Comparison of ENCODE assay signal across 18 cellular contexts in the genomic region with DNA sequence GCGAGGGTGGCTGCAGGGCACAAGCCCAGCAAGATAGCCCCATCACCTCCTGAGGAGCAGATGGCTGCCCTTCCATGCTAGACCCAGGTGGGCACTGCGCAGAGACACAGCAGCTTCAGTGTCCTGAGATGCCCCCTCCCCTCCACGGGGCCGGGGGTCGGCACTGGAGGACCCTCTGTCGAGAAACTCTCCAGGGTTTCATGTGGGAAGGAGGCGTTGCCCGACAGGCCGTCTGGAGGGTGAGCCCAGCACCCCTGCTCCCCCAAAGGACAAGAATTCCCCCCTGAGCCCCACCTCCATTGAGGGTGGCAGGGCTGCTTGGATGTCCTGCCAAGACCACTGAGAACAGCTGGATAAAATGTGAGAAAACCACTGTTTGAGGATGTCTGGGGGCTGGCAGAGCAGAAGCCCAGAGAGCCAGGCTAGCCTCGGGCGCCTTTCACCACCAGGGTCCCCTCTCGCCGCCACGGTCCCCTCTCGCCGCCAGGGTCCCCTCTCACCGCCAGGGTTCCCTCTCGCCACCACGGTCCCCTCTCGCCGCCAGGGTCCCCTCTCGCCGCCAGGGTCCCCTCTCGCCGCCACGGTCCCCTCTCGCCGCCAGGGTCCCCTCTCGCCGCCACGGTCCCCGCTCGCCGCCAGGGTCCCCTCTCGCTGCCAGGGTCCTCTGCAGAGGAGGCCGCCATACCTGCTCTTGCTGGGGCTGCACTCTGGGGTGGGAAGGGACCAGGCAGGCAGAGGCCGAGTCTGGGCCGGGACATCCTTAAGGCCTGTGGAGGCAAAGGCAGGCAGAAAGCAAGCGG. TPM values are rescaled to one million over a fixed set of nuclear protein-coding genes. Genes with fewer than 3 reads are reported as not detected.
DNase-seq lines count a peak whose midpoint lies in the region; ATAC-seq and TF ChIP-seq lines count a peak whose summit lies in the region.
"Had no signal": no experiment of that assay in that cellular context is flagged by ENCODE, and none has a peak within 500 bp of the region (broad histone marks: within the 10 kb centered on the region; RNA-seq: fewer than 3 reads in every experiment).

No MANE protein-coding gene starts in this region.

- H3K27me3 Mint-ChIP-seq in type B pancreatic cell: no peaks in the 10 kb centered on the region

- ATAC-seq in Right ventricle myocardium superior (ENCODE audit: poor library complexity) (no peak), right cardiac atrium (no peak), mucosa of descending colon (no peak), GM18909 (IDR thresholded peaks at IDR 0.05; ENCODE audit: poor library complexity, unreplicated experiment) (no peak), GM18907 (IDR thresholded peaks at IDR 0.05; ENCODE audit: unreplicated experiment) (no peak)
- ATAC-seq: A549 had no signal

- TF ChIP-seq CTCF in right atrium auricular region (IDR thresholded peaks at IDR 0.05) (no peak), mucosa of descending colon (IDR thresholded peaks at IDR 0.05) (no peak), type B pancreatic cell (conservative IDR thresholded peaks at IDR 0.05) (no peak)

- H3K27me3 ChIP-seq in right atrium auricular region: no peaks in the 10 kb centered on the region
- H3K27me3 ChIP-seq in right cardiac atrium (ENCODE audit: control insufficient read depth, insufficient read depth): no peaks in the 10 kb centered on the region

- WGBS in right cardiac atrium: 94% methylated on average over 39 of the region's 39 CpGs

- DNase-seq in Right ventricle myocardium superior (peak; percentile 12), right atrium auricular region (ENCODE audit: low spot score) (no peak), right cardiac atrium (peak; percentile 12 to 50 (median 38)), mucosa of descending colon (peak in 2 of 3 donors; percentile 11 to 32), type B pancreatic cell (ENCODE audit: extremely low spot score, unreplicated experiment) (peak; percentile 60), NCI-H2196 (lab: John Stamatoyannopoulos, UW; ENCODE audit: unreplicated experiment) (no peak)
- DNase-seq: C1 segment of cervical spinal cord, DMS 273 treated with DMSO at 0.1 percent for 48 hours, GF-D8, KBM-7, NCI-H1417 treated with DMSO at 0.1 percent for 48 hours, NCI-H2029, NCI-H2171, NCI-H446 treated with DMSO at 0.1 percent for 48 hours, OCI-M1 had no signal

- H3K4me3 ChIP-seq in right atrium auricular region (no peak overlapping the region), right cardiac atrium (ENCODE audit: low read length) (no peak overlapping the region), mucosa of descending colon (no peak overlapping the region)
- H3K4me3 ChIP-seq: A549 had no signal

- peaks cover 46% of the 10 kb centered on the region for H3K36me3 ChIP-seq in right atrium auricular region
- no peaks in the 10 kb centered on the region for H3K36me3 ChIP-seq in mucosa of descending colon (ENCODE audit: low read depth)

- H3K36me3 Mint-ChIP-seq in type B pancreatic cell: peaks cover 19% of the 10 kb centered on the region

- H3K4me3 Mint-ChIP-seq in type B pancreatic cell: no peak overlapping the region

- H3K27ac Mint-ChIP-seq in type B pancreatic cell: no peak overlapping the region

- H3K9me3 ChIP-seq in right atrium auricular region (no peaks in the 10 kb centered on the region), right cardiac atrium (ENCODE audit: control insufficient read depth, low read length) (no peaks in the 10 kb centered on the region), mucosa of descending colon (no peaks in the 10 kb centered on the region)
- H3K9me3 ChIP-seq: A549 had no signal

- no peaks in the 10 kb centered on the region for H3K4me1 ChIP-seq in right atrium auricular region
- H3K4me1 ChIP-seq in right cardiac atrium (ENCODE audit: control insufficient read depth, insufficient read depth, low read length): no peaks in the 10 kb centered on the region
- no peaks in the 10 kb centered on the region for H3K4me1 ChIP-seq in mucosa of descending colon (ENCODE audit: low read depth)
- H3K4me1 ChIP-seq: A549 had no signal

- H3K27ac ChIP-seq in right atrium auricular region (no peak overlapping the region), right cardiac atrium (ENCODE audit: low read length) (no peak overlapping the region)
- H3K27ac ChIP-seq: A549 had no signal

- H3K9me3 Mint-ChIP-seq in type B pancreatic cell: no peaks in the 10 kb centered on the region

- intact Hi-C loops in Right ventricle myocardium superior (cut with DNase I) (no loop called here), right cardiac atrium (cut with DNase I) (no loop called here), mucosa of descending colon (cut with DNase I, micrococcal nuclease) (no loop called here)

- H3K4me1 Mint-ChIP-seq in type B pancreatic cell (ENCODE audit: unreplicated experiment): no peaks in the 10 kb centered on the region

RNA-seq across cellular contexts. Expression of a gene that starts 44.2 kb away (rescaled TPM):
- total RNA-seq in Right ventricle myocardium superior (6.9 TPM), right atrium auricular region (1 to 10 TPM; 2.2 to 5.3 TPM), right cardiac atrium (1 to 10 TPM; 2.3 to 5.0 (median 3.8) TPM), mucosa of descending colon (10 to 100 TPM; 12.6 to 22.8 (median 12.7) TPM), type B pancreatic cell (ENCODE audit: low replicate concordance) (10.6 and 28.2 TPM in 2 replicates)
- 3.9 TPM for polyA plus RNA-seq in right cardiac atrium

Comparison
In these comparisons a context has a peak if more than half of its experiments do, and no peak if none do; other contexts are left out.
1. DNase-seq: peak in Right ventricle myocardium superior (single experiment), right cardiac atrium (3 of 3), mucosa of descending colon (2 of 3) and type B pancreatic cell (single experiment); none in right atrium auricular region (single experiment) and NCI-H2196 (single experiment).